ENCODE assay signal across 8 cellular contexts in the genomic region with DNA sequence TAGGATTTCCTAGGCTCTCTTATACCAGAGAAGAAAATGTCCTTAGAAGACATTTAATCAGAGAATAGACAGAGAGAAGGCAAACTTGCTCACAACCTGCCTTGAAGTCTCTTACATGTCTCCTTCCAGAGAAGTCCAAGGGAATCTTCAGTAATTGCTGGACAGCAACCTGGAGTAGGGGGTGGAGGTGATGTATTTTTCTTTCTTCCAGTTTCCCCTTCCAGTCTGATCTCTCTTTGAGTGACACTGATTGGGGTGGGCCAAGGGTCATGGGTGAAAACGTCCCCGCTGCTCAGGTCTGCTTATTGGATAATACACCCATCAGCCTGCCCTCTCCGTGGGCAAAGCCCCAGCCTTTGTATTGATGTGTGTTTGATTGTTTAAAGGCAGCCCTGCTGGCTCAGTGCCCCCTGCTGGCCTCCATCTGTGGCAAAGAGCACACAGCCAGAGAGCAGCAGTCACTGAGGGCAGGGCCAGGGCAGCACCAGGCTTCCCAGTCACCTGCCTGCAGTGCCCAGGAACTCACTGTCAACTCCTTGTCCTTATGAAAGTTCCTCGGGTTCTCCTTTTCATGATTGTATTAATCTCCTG. TPM values are rescaled to one million over a fixed set of nuclear protein-coding genes. Genes with fewer than 3 reads are reported as not detected.
DNase-seq lines count a peak whose midpoint lies in the region; ATAC-seq and TF ChIP-seq lines count a peak whose summit lies in the region.

No MANE protein-coding gene starts in this region.

- no peak for ATAC-seq in body of pancreas
- no peak for ATAC-seq in GM18502 (IDR thresholded peaks at IDR 0.05; ENCODE audit: poor library complexity, unreplicated experiment)
- no peak for ATAC-seq in HG02840 (IDR thresholded peaks at IDR 0.05; ENCODE audit: low FRiP score, unreplicated experiment)

- H3K36me3 Mint-ChIP-seq in T-helper 2 cell treated with Interferon-gamma antibody and Interleukin-4, amounts not matched to agents 5 μg/mL and 100 μg/mL, for 36 hours (ENCODE audit: low read depth): no peaks in the 10 kb centered on the region

- no peak overlapping the region for H3K9ac ChIP-seq in mucosa of rectum (ENCODE audit: low read depth in 1 of 2, low read length in 2 of 2)

- H3K9me3 ChIP-seq in body of pancreas (no peaks in the 10 kb centered on the region), mucosa of rectum (ENCODE audit: control insufficient read depth in 2 of 2, low read length in 2 of 2) (no peaks in the 10 kb centered on the region)

- intact Hi-C loops in body of pancreas (cut with DNase I): no loop called here

- H3K27ac ChIP-seq in body of pancreas (no peak overlapping the region), mucosa of rectum (ENCODE audit: low read depth in 2 of 2, low read length in 2 of 2) (peak overlapping the region; percentile 96)

- no peaks in the 10 kb centered on the region for H3K27me3 ChIP-seq in body of pancreas
- no peaks in the 10 kb centered on the region for H3K27me3 ChIP-seq in mucosa of rectum (ENCODE audit: control insufficient read depth in 2 of 2, insufficient read depth in 2 of 2, low read length in 2 of 2)

- no peak overlapping the region for H3K4me3 Mint-ChIP-seq in T-helper 2 cell treated with Interferon-gamma antibody and Interleukin-4, amounts not matched to agents 5 μg/mL and 100 μg/mL, for 36 hours

- H3K9me3 Mint-ChIP-seq in T-helper 2 cell treated with Interferon-gamma antibody and Interleukin-4, amounts not matched to agents 5 μg/mL and 100 μg/mL, for 36 hours: no peaks in the 10 kb centered on the region

- WGBS in body of pancreas, 2 donors: 63 to 91% methylated on average over 1 to 4 of the region's 4 CpGs

- H3K36me3 ChIP-seq in body of pancreas (replicated peaks in 1 of 2; ENCODE audit: insufficient read depth in 1 of 2, low read depth in 2 of 2): no peaks in the 10 kb centered on the region
- no peaks in the 10 kb centered on the region for H3K36me3 ChIP-seq in mucosa of rectum (ENCODE audit: control insufficient read depth in 2 of 2, insufficient read depth in 2 of 2, low read length in 2 of 2)

- no peak overlapping the region for H3K4me3 ChIP-seq in body of pancreas
- H3K4me3 ChIP-seq in mucosa of rectum (ENCODE audit: low read length in 2 of 2): no peak overlapping the region

- peak; percentile 42 for DNase-seq in SIG-M5 treated with dmso at 0.1 percent for 504 hours (lab: John Stamatoyannopoulos, UW; ENCODE audit: unreplicated experiment)
- DNase-seq in SIG-M5 (lab: John Stamatoyannopoulos, UW): no peak
- peak; percentile 10 for DNase-seq in T-helper 2 cell treated with Interferon-gamma antibody and Interleukin-4, amounts not matched to agents 5 μg/mL and 100 μg/mL, for 36 hours (ENCODE audit: low spot score)
- peak in 3 of 4 donors; percentile 24 to 52 (median 34) for DNase-seq in body of pancreas
- DNase-seq in NCI-H1105 treated with DMSO at 0.1 percent for 48 hours (lab: John Stamatoyannopoulos, UW): no peak

- TF ChIP-seq POLR2A in body of pancreas (IDR thresholded peaks at IDR 0.05): no peak

- H3K27me3 Mint-ChIP-seq in T-helper 2 cell treated with Interferon-gamma antibody and Interleukin-4, amounts not matched to agents 5 μg/mL and 100 μg/mL, for 36 hours (ENCODE audit: low read depth): peaks cover 3% of the 10 kb centered on the region

- TF ChIP-seq CTCF in body of pancreas (IDR thresholded peaks at IDR 0.05): peak in 2 of 7 experiments; percentile 18 to 23

- peaks cover 44% of the 10 kb centered on the region for H3K4me1 ChIP-seq in body of pancreas
- H3K4me1 ChIP-seq in mucosa of rectum (ENCODE audit: control insufficient read depth in 2 of 2, insufficient read depth in 2 of 2, low read length in 2 of 2): peaks cover 41 to 56% of the 10 kb centered on the region in 2 donors

- no peaks in the 10 kb centered on the region for H3K4me1 Mint-ChIP-seq in T-helper 2 cell treated with Interferon-gamma antibody and Interleukin-4, amounts not matched to agents 5 μg/mL and 100 μg/mL, for 36 hours (ENCODE audit: low read depth)

- no peak overlapping the region for H3K27ac Mint-ChIP-seq in T-helper 2 cell treated with Interferon-gamma antibody and Interleukin-4, amounts not matched to agents 5 μg/mL and 100 μg/mL, for 36 hours

RNA-seq across cellular contexts. Expression of a gene that starts 35.7 kb away (rescaled TPM):
- total RNA-seq in body of pancreas: 10 to 100 TPM; 52.7 to 61.6 TPM

Comparison
In these comparisons a context has a peak if more than half of its experiments do, and no peak if none do; other contexts are left out.
1. DNase-seq: peak in SIG-M5 treated with dmso at 0.1 percent for 504 hours (single experiment), T-helper 2 cell treated with Interferon-gamma antibody and Interleukin-4, amounts not matched to agents 5 μg/mL and 100 μg/mL, for 36 hours (single experiment) and body of pancreas (3 of 4); none in SIG-M5 (single experiment) and NCI-H1105 treated with DMSO at 0.1 percent for 48 hours (single experiment).
2. H3K27ac ChIP-seq: peak in mucosa of rectum (2 of 2); none in body of pancreas (0 of 4).